Comparison of ENCODE assay signal across 16 cellular contexts in genomic region chrX:29561417-29561816, GRCh38.
"Had no signal": no experiment of that assay in that cellular context is flagged by ENCODE, and none has a peak within 500 bp of the region (broad histone marks: within the 10 kb centered on the region; RNA-seq: fewer than 3 reads in every experiment).

No MANE protein-coding gene starts in this region.

- H3K36me3 Mint-ChIP-seq: activated naive CD8-positive, alpha-beta T cell treated with anti-CD3 and anti-CD28 coated beads, Interleukin-2, amount 10 ng/mL, durations not matched to agents 7 days and 5 days; memory B cell; naive thymus-derived CD4-positive, alpha-beta T cell had no signal

- H3K27me3 Mint-ChIP-seq: activated naive CD8-positive, alpha-beta T cell treated with anti-CD3 and anti-CD28 coated beads, Interleukin-2, amount 10 ng/mL, durations not matched to agents 7 days and 5 days; memory B cell; naive thymus-derived CD4-positive, alpha-beta T cell; stimulated activated naive B cell treated with anti-CD40 and anti-IgM and Interleukin-4, amounts not matched to agents 10 μg/mL and 1 μg/mL and 100 μg/mL, for 72 hours had no signal

- DNase-seq: activated CD4-positive, alpha-beta T cell treated with anti-CD3 and anti-CD28 coated beads, Interleukin-2, amount 50 U/mL, for 1 hour; activated naive CD8-positive, alpha-beta T cell treated with anti-CD3 and anti-CD28 coated beads, Interleukin-2, amount 10 ng/mL, durations not matched to agents 7 days and 5 days; gastrocnemius medialis; heart right ventricle; islet precursor cell; mucosa of descending colon; naive thymus-derived CD4-positive, alpha-beta T cell; pancreas; stimulated activated CD4-positive, alpha-beta T cell treated with anti-CD3 and anti-CD28 coated beads, Interleukin-4, amount 100 ng/mL, for 1 hour; stimulated activated naive B cell treated with anti-CD40 and anti-IgM and Interleukin-4, amounts not matched to agents 10 μg/mL and 1 μg/mL and 100 μg/mL, for 72 hours; T-helper 2 cell had no signal

- H3K27ac Mint-ChIP-seq: activated naive CD8-positive, alpha-beta T cell treated with anti-CD3 and anti-CD28 coated beads, Interleukin-2, amount 10 ng/mL, durations not matched to agents 7 days and 5 days; activated T-helper 1 cell treated with anti-CD3 and anti-CD28 coated beads, Interleukin-12 subunit alpha, Interleukin-12 subunit beta, Interleukin-2, Interleukin-4 antibody, amounts not matched to agents 30 ng/mL and 10 ng/mL and 1 ng/mL, durations not matched to agents 14 hours and 24 hours and 36 hours; memory B cell; naive thymus-derived CD4-positive, alpha-beta T cell; stimulated activated naive B cell treated with anti-CD40 and anti-IgM and Interleukin-4, amounts not matched to agents 10 μg/mL and 1 μg/mL and 100 μg/mL, for 72 hours had no signal

- H3K4me3 Mint-ChIP-seq: activated naive CD8-positive, alpha-beta T cell treated with anti-CD3 and anti-CD28 coated beads, Interleukin-2, amount 10 ng/mL, durations not matched to agents 7 days and 5 days; activated T-helper 1 cell treated with anti-CD3 and anti-CD28 coated beads, Interleukin-12 subunit alpha, Interleukin-12 subunit beta, Interleukin-2, Interleukin-4 antibody, amounts not matched to agents 30 ng/mL and 10 ng/mL and 1 ng/mL, durations not matched to agents 14 hours and 24 hours and 36 hours; memory B cell; naive thymus-derived CD4-positive, alpha-beta T cell; stimulated activated naive B cell treated with anti-CD40 and anti-IgM and Interleukin-4, amounts not matched to agents 10 μg/mL and 1 μg/mL and 100 μg/mL, for 72 hours had no signal

- ATAC-seq: gastrocnemius medialis; mucosa of descending colon; naive thymus-derived CD4-positive, alpha-beta T cell; pancreas; stimulated activated naive B cell treated with anti-CD40 and anti-IgM and Interleukin-4, amounts not matched to agents 10 μg/mL and 1 μg/mL and 100 μg/mL, for 72 hours had no signal

- H3K4me1 Mint-ChIP-seq: activated naive CD8-positive, alpha-beta T cell treated with anti-CD3 and anti-CD28 coated beads, Interleukin-2, amount 10 ng/mL, durations not matched to agents 7 days and 5 days; memory B cell; naive thymus-derived CD4-positive, alpha-beta T cell; stimulated activated naive B cell treated with anti-CD40 and anti-IgM and Interleukin-4, amounts not matched to agents 10 μg/mL and 1 μg/mL and 100 μg/mL, for 72 hours had no signal

- H3K4me3 ChIP-seq: ascending aorta, gastrocnemius medialis, heart right ventricle, mucosa of descending colon, pancreas, tibial nerve, vagina had no signal
